Comparison of ENCODE assay signal across 24 cellular contexts in the genomic region with DNA sequence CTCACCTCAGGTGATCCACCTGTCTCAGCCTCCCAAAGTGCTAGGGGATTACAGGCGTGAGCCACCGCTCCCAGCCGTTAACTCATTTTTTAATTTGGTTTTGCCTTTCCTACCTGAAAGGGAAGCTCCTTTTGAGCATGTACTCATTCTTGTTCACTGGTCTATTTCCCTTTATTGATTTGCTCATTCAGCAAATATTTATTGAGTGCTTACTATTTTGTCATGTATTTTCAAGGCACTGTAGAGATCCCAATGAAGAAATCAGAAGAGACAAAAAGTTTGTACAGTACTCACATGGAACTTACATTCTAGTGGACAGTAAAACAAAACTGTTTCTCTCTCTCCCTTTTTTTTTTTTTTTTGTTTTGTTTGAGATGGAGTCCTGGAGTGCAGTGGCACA. TPM values are rescaled to one million over a fixed set of nuclear protein-coding genes. Genes with fewer than 3 reads are reported as not detected.
"Had no signal": no experiment of that assay in that cellular context is flagged by ENCODE, and none has a peak within 500 bp of the region (broad histone marks: within the 10 kb centered on the region; RNA-seq: fewer than 3 reads in every experiment).

No MANE protein-coding gene starts in this region.

- H3K9me3 Mint-ChIP-seq: neural crest cell had no signal

- DNase-seq: effector memory CD4-positive, alpha-beta T cell; gastrocnemius medialis; islet precursor cell; mammary epithelial cell; naive thymus-derived CD4-positive, alpha-beta T cell; nucleus accumbens; pancreas; spleen; stimulated activated CD4-positive, alpha-beta T cell treated with anti-CD3 and anti-CD28 coated beads, Interleukin-2, amount 100 ng/mL, for 24 hours; stimulated activated CD4-positive, alpha-beta T cell treated with anti-CD3 and anti-CD28 coated beads, Interleukin-4, amount 100 ng/mL, for 4 hours; stimulated activated naive B cell treated with anti-CD40 and anti-IgM and Interleukin-4, amounts not matched to agents 10 μg/mL and 1 μg/mL and 100 μg/mL, for 72 hours; stimulated activated naive CD8-positive, alpha-beta T cell treated with anti-CD3 and anti-CD28 coated beads, Interleukin-15, amount 100 ng/mL, for 72 hours; testis; upper lobe of right lung had no signal

- H3K27me3 ChIP-seq: esophagus muscularis mucosa, gastrocnemius medialis, pancreas, testis, tibial nerve, upper lobe of right lung, vagina had no signal

- H3K4me3 ChIP-seq: esophagus muscularis mucosa, gastrocnemius medialis, pancreas, prostate gland, spleen, testis, tibial nerve, upper lobe of right lung, vagina had no signal

- H3K36me3 ChIP-seq: gastrocnemius medialis, pancreas, prostate gland had no signal

- H3K27ac ChIP-seq: epithelial cell of prostate, esophagus muscularis mucosa, gastrocnemius medialis, pancreas, prostate gland, testis, tibial nerve, upper lobe of right lung, vagina had no signal

- H3K9me3 ChIP-seq: esophagus muscularis mucosa, gastrocnemius medialis, pancreas, prostate gland, spleen, testis, tibial nerve, upper lobe of right lung, vagina had no signal

- ATAC-seq: gastrocnemius medialis; left lobe of liver; naive thymus-derived CD4-positive, alpha-beta T cell; pancreas; sciatic nerve; stimulated activated naive B cell treated with anti-CD40 and anti-IgM and Interleukin-4, amounts not matched to agents 10 μg/mL and 1 μg/mL and 100 μg/mL, for 72 hours; stimulated activated naive CD8-positive, alpha-beta T cell treated with anti-CD3 and anti-CD28 coated beads, Interleukin-15, amount 100 ng/mL, for 72 hours; upper lobe of right lung had no signal

RNA-seq across cellular contexts. Expression of a gene that starts 16.9 kb away (rescaled TPM):
- total RNA-seq: fibroblast of villous mesenchyme; left lobe of liver; naive thymus-derived CD4-positive, alpha-beta T cell; neural crest cell; renal cortical epithelial cell had no signal

RNA-seq across cellular contexts. Expression of a gene that starts 44.8 kb away (rescaled TPM):
- total RNA-seq: fibroblast of villous mesenchyme, neural crest cell had no signal

RNA-seq across cellular contexts. Expression of a gene that starts 54.1 kb away (rescaled TPM):
- total RNA-seq: fibroblast of villous mesenchyme, mammary epithelial cell, neural crest cell, vagina had no signal
